In the genomic region with DNA sequence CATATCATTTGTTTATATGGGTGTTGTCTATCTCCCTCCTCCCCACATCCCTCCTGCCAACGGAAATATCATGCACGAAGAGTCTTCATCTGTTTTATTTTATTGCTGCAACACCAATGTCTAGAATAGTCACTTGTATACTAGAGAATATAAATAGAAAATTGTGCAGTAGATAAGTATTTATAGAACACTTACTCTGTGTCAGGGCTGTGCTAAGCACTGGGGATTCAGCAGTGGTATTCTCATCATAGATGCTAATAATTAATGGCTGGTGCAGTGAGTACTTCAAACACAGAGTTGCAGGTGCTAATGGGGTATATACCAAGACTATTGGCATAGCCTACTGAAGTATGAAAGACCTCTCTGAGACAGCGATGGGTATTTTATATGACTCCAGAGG, we compare ENCODE assay signal across 21 cellular contexts.
"Had no signal": no experiment of that assay in that cellular context is flagged by ENCODE, and none has a peak within 500 bp of the region (broad histone marks: within the 10 kb centered on the region; RNA-seq: fewer than 3 reads in every experiment).

No MANE protein-coding gene starts in this region.

- H3K4me2 ChIP-seq: smooth muscle cell had no signal

- H3K27ac ChIP-seq: colonic mucosa, esophagus squamous epithelium, left lung, parathyroid adenoma, prostate gland, suprapubic skin, thyroid gland, upper lobe of left lung, uterus had no signal

- H3K27me3 ChIP-seq: colonic mucosa, esophagus squamous epithelium, left lung, suprapubic skin, thyroid gland, upper lobe of left lung, uterus had no signal

- H3K4me3 ChIP-seq: colonic mucosa, esophagus squamous epithelium, left lung, lung, prostate gland, smooth muscle cell, suprapubic skin, thyroid gland, upper lobe of left lung, uterus had no signal

- H3K4me1 ChIP-seq: colonic mucosa, esophagus squamous epithelium, left lung, parathyroid adenoma, prostate gland, suprapubic skin, thyroid gland, upper lobe of left lung, uterus had no signal

- H3K79me2 ChIP-seq: parathyroid adenoma had no signal

- H3K9me3 ChIP-seq: colonic mucosa, esophagus squamous epithelium, prostate gland, suprapubic skin, thyroid gland, upper lobe of left lung, uterus had no signal

- ATAC-seq: left lung; naive thymus-derived CD4-positive, alpha-beta T cell; stimulated activated naive CD8-positive, alpha-beta T cell treated with anti-CD3 and anti-CD28 coated beads, Interleukin-15, Interleukin-2, amounts not matched to agents 100 U/mL and 50 U/mL, for 24 hours had no signal

- DNase-seq: colonic mucosa; dermis blood vessel endothelial cell; esophagus squamous epithelium; foreskin fibroblast; hippocampal formation; kidney glomerular epithelial cell; left lung; mesendoderm; naive thymus-derived CD4-positive, alpha-beta T cell; nephron progenitor cell; stimulated activated CD4-positive, alpha-beta T cell treated with anti-CD3 and anti-CD28 coated beads, Interleukin-2, amount 100 ng/mL, for 48 hours; stimulated activated naive CD8-positive, alpha-beta T cell treated with anti-CD3 and anti-CD28 coated beads, Interleukin-15, Interleukin-2, amounts not matched to agents 100 U/mL and 50 U/mL, for 24 hours; thyroid gland; upper lobe of left lung; uterus had no signal

- H3K36me3 ChIP-seq: colonic mucosa, esophagus squamous epithelium, left lung, prostate gland, suprapubic skin, thyroid gland, upper lobe of left lung, uterus had no signal

- H2AFZ ChIP-seq: parathyroid adenoma had no signal

- FAIRE-seq: islet of Langerhans had no signal

- H3K9ac ChIP-seq: parathyroid adenoma had no signal
